In genomic region chr11:59668950-59669610, GRCh38 we compare ENCODE assay signal across 8 cellular contexts. TPM values are rescaled to one million over a fixed set of nuclear protein-coding genes. Genes with fewer than 3 reads are reported as not detected.
A peak's percentile ranks its signal among the peaks of the same experiment; 100 is the strongest.
DNase-seq lines count a peak whose midpoint lies in the region; ATAC-seq and TF ChIP-seq lines count a peak whose summit lies in the region.

TSS of gene PATL1 (minus strand) at chr11:59669037. CDS start at chr11:59668895, 142 bp downstream.

- no peaks in the 10 kb centered on the region for H3K9me3 ChIP-seq in ovary
- H3K9me3 ChIP-seq in thyroid gland, result no peaks in the 10 kb centered on the region

- DNase-seq in GM12864 (ENCODE audit: low read depth), result peak; percentile 94
- DNase-seq in NCI-H1417 (lab: John Stamatoyannopoulos, UW), result peak; percentile 97 to 99 (median 98)
- DNase-seq in SW 1271 (lab: John Stamatoyannopoulos, UW), result peak; percentile 89 to 98
- peak; percentile 97 for DNase-seq in activated naive CD8-positive, alpha-beta T cell treated with anti-CD3 and anti-CD28 coated beads, Interleukin-2, amount 50 U/mL, for 16 hours (ENCODE audit: low read depth, low spot score)
- peak; percentile 100 for DNase-seq in Right ventricle myocardium inferior (ENCODE audit: missing footprints)
- DNase-seq in ovary, result peak; percentile 99
- peak; percentile 100 for DNase-seq in thyroid gland

- ATAC-seq in HG02759 (IDR thresholded peaks at IDR 0.05; ENCODE audit: unreplicated experiment) (peak; percentile 93), Right ventricle myocardium inferior (peak; percentile 98)

- TF ChIP-seq POLR2A in ovary (IDR thresholded peaks at IDR 0.05) (peak; percentile 79), thyroid gland (IDR thresholded peaks at IDR 0.05) (peak; percentile 44 to 95)

- no peaks in the 10 kb centered on the region for H3K27me3 ChIP-seq in ovary
- no peaks in the 10 kb centered on the region for H3K27me3 ChIP-seq in thyroid gland

- H3K36me3 ChIP-seq in ovary (no peaks in the 10 kb centered on the region), thyroid gland (peaks cover 0 to 10% of the 10 kb centered on the region in 2 donors)

- TF ChIP-seq CTCF in GM12864 (IDR thresholded peaks at IDR 0.05; ENCODE audit: low read depth, low read length, missing control alignments) (no peak), ovary (IDR thresholded peaks at IDR 0.05) (no peak), thyroid gland (IDR thresholded peaks at IDR 0.05) (no peak)

- TF ChIP-seq EP300 in ovary (IDR thresholded peaks at IDR 0.05), result peak; percentile 44

- H3K27ac ChIP-seq in ovary (peak within 1 kb of the TSS; percentile 84 to 94), thyroid gland (peak within 1 kb of the TSS; percentile 94 to 99 (median 96))

- H3K4me1 ChIP-seq in ovary (ENCODE audit: insufficient read depth) (peaks cover 6% of the 10 kb centered on the region), thyroid gland (peaks cover 5 to 16% of the 10 kb centered on the region in 2 donors)

- intact Hi-C loops in Right ventricle myocardium inferior (cut with DNase I) (loop anchor here (1.0 to 5.0 kb wide), 4 partner anchors 53 to 136 kb away; partner anchors contain the start of gene STX3), ovary (cut with DNase I) (loop anchor here in 3 of 4 donors (2.0 to 10.0 kb wide), 4 partner anchors 54 to 132 kb away; partner anchors contain the start of gene OSBP (in 1 of the 3)), thyroid gland (cut with DNase I) (loop anchor here (10.0 kb wide), 1 partner anchor 114 kb away; no protein-coding TSS in a partner anchor)

- WGBS in ovary, 3 donors, result 0% methylated on average over 50 to 68 of the region's 68 CpGs
- 0 to 2% methylated on average over 17 to 18 of the region's 68 CpGs for WGBS in thyroid gland, 2 donors

- H3K4me3 ChIP-seq in GM12864 (ENCODE audit: low read depth, low read length), result peak within 1 kb of the TSS; percentile 53
- H3K4me3 ChIP-seq in ovary, result peak within 1 kb of the TSS; percentile 98
- peak within 1 kb of the TSS; percentile 31 to 95 (median 83) for H3K4me3 ChIP-seq in thyroid gland (replicated peaks in 1 of 3)

RNA-seq across cellular contexts. Expression of gene PATL1, which starts in this region (rescaled TPM):
- total RNA-seq in Right ventricle myocardium inferior (22.3 TPM), ovary (10 to 100 TPM; 11.1 to 40.3 (median 30.8) TPM), thyroid gland (10 to 100 TPM; 14.5 to 19.8 (median 17.0) TPM)
- polyA plus RNA-seq in ovary, result 10 to 100 TPM; 16.2 to 44.2 TPM

Comparison
In these comparisons a context has a peak if more than half of its experiments do, and no peak if none do; other contexts are left out.
1. Peak in every context shown above with its lines: DNase-seq, ATAC-seq, H3K4me3 ChIP-seq and H3K27ac ChIP-seq.